In genomic region chr9:76321185-76321828, GRCh38 we compare ENCODE assay signal across 17 cellular contexts.
A peak's percentile ranks its signal among the peaks of the same experiment; 100 is the strongest.
DNase-seq lines count a peak whose midpoint lies in the region; ATAC-seq and TF ChIP-seq lines count a peak whose summit lies in the region.
"Had no signal": no experiment of that assay in that cellular context is flagged by ENCODE, and none has a peak within 500 bp of the region (broad histone marks: within the 10 kb centered on the region; RNA-seq: fewer than 3 reads in every experiment).

No MANE protein-coding gene starts in this region.

- H3K27ac Mint-ChIP-seq in neural progenitor cell, result peak overlapping the region; percentile 14
- H3K27ac Mint-ChIP-seq: activated CD8-positive, alpha-beta memory T cell treated with anti-CD3 and anti-CD28 coated beads, Interleukin-2, amount 10 ng/mL, durations not matched to agents 7 days and 5 days; activated naive CD8-positive, alpha-beta T cell treated with anti-CD3 and anti-CD28 coated beads for 36 hours; immature natural killer cell; naive thymus-derived CD4-positive, alpha-beta T cell; T-helper 17 cell had no signal

- H3K4me3 ChIP-seq in PC-9 (no peak overlapping the region), neural progenitor cell (no peak overlapping the region)
- H3K4me3 ChIP-seq: spleen, upper lobe of right lung had no signal

- H3K36me3 ChIP-seq in PC-9 (ENCODE audit: low read depth) (no peaks in the 10 kb centered on the region), neural progenitor cell (no peaks in the 10 kb centered on the region)
- H3K36me3 ChIP-seq: spleen, upper lobe of right lung had no signal

- peaks cover 10% of the 10 kb centered on the region for H3K4me1 Mint-ChIP-seq in neural progenitor cell
- H3K4me1 Mint-ChIP-seq: activated CD8-positive, alpha-beta memory T cell treated with anti-CD3 and anti-CD28 coated beads, Interleukin-2, amount 10 ng/mL, durations not matched to agents 7 days and 5 days; activated naive CD8-positive, alpha-beta T cell treated with anti-CD3 and anti-CD28 coated beads for 36 hours; immature natural killer cell; naive thymus-derived CD4-positive, alpha-beta T cell had no signal

- peak overlapping the region; percentile 82 for H3K27ac ChIP-seq in PC-9
- H3K27ac ChIP-seq in epithelial cell of prostate, result peak overlapping the region; percentile 9
- H3K27ac ChIP-seq in neural progenitor cell, result no peak overlapping the region
- H3K27ac ChIP-seq: spleen, upper lobe of right lung had no signal

- H3K9me3 ChIP-seq in PC-9 (ENCODE audit: insufficient read depth, low read depth), result no peaks in the 10 kb centered on the region; the same call in 1 of the 2 replicates
- no peaks in the 10 kb centered on the region for H3K9me3 ChIP-seq in neural progenitor cell (ENCODE audit: low read depth)
- H3K9me3 ChIP-seq: spleen, upper lobe of right lung had no signal

- no peak for ATAC-seq in HG02885 (IDR thresholded peaks at IDR 0.05; ENCODE audit: poor library complexity, unreplicated experiment)
- ATAC-seq: activated CD8-positive, alpha-beta memory T cell treated with anti-CD3 and anti-CD28 coated beads, Interleukin-2, amount 10 ng/mL, durations not matched to agents 7 days and 5 days; naive thymus-derived CD4-positive, alpha-beta T cell; T-helper 17 cell; upper lobe of right lung had no signal

- H3K9ac ChIP-seq in neural progenitor cell, result no peak overlapping the region

- intact Hi-C loops in PC-9 (cut with micrococcal nuclease; ENCODE audit: unreplicated experiment), result loop anchor here (1.0 to 5.0 kb wide), 4 partner anchors 31 to 121 kb away; no protein-coding TSS in a partner anchor

- no TSS peak for BruUV-seq in PC-9 (replicated peaks; lab: Mats Ljungman, UMichigan)

- H3K4me2 ChIP-seq in PC-9, result peak overlapping the region; percentile 60
- H3K4me2 ChIP-seq in neural progenitor cell, result no peak overlapping the region

- TF ChIP-seq CTCF in PC-9 (conservative IDR thresholded peaks at IDR 0.05) (no peak), neural progenitor cell (IDR thresholded peaks at IDR 0.05) (no peak)

- DNase-seq in COLO829 (ENCODE audit: low spot score) (peak; percentile 66), PC-9 (peak; percentile 58 to 86), epithelial cell of prostate (ENCODE audit: low read depth, low spot score) (no peak), neural progenitor cell (ENCODE audit: low spot score) (no peak), NCI-H2196 (lab: John Stamatoyannopoulos, UW; ENCODE audit: unreplicated experiment) (no peak), HuH-7.5 (ENCODE audit: low spot score) (no peak)
- DNase-seq in stimulated activated naive CD4-positive, alpha-beta T cell (lab: John Stamatoyannopoulos, UW), result no peak
- DNase-seq: activated CD8-positive, alpha-beta memory T cell treated with anti-CD3 and anti-CD28 coated beads, Interleukin-2, amount 10 ng/mL, durations not matched to agents 7 days and 5 days; activated naive CD8-positive, alpha-beta T cell treated with anti-CD3 and anti-CD28 coated beads for 36 hours; C1 segment of cervical spinal cord; immature natural killer cell; naive thymus-derived CD4-positive, alpha-beta T cell; NCI-H146; spleen; T-helper 17 cell; upper lobe of right lung had no signal

- H3K9me2 ChIP-seq in PC-9 (ENCODE audit: insufficient read depth), result no peaks in the 10 kb centered on the region

- POLR2A ChIA-PET in PC-9 (lab: Charles Lee; ENCODE audit: unreplicated experiment), result interaction anchor here (0.5 to 0.6 kb wide), 2 partner anchors 55 to 1210 kb away, joined by 3 to 7 read pairs; no protein-coding TSS in a partner anchor

- H3K36me3 Mint-ChIP-seq in neural progenitor cell, result no peaks in the 10 kb centered on the region
- H3K36me3 Mint-ChIP-seq: activated CD8-positive, alpha-beta memory T cell treated with anti-CD3 and anti-CD28 coated beads, Interleukin-2, amount 10 ng/mL, durations not matched to agents 7 days and 5 days; activated naive CD8-positive, alpha-beta T cell treated with anti-CD3 and anti-CD28 coated beads for 36 hours; immature natural killer cell; naive thymus-derived CD4-positive, alpha-beta T cell had no signal

- peaks cover 2% of the 10 kb centered on the region for H3K27me3 Mint-ChIP-seq in neural progenitor cell (ENCODE audit: insufficient read depth, low read depth)

- H3K9me3 Mint-ChIP-seq in neural progenitor cell, result peaks cover 3% of the 10 kb centered on the region
- H3K9me3 Mint-ChIP-seq: activated naive CD8-positive, alpha-beta T cell treated with anti-CD3 and anti-CD28 coated beads for 36 hours had no signal

- no peak overlapping the region for H3K4me3 Mint-ChIP-seq in neural progenitor cell
- H3K4me3 Mint-ChIP-seq: activated CD8-positive, alpha-beta memory T cell treated with anti-CD3 and anti-CD28 coated beads, Interleukin-2, amount 10 ng/mL, durations not matched to agents 7 days and 5 days; activated naive CD8-positive, alpha-beta T cell treated with anti-CD3 and anti-CD28 coated beads for 36 hours; immature natural killer cell; naive thymus-derived CD4-positive, alpha-beta T cell; T-helper 17 cell had no signal

- H3K4me1 ChIP-seq in PC-9 (replicated peaks; ENCODE audit: insufficient read depth) (peaks cover 34% of the 10 kb centered on the region), neural progenitor cell (no peaks in the 10 kb centered on the region)
- H3K4me1 ChIP-seq: spleen, upper lobe of right lung had no signal

- H3F3A ChIP-seq in PC-9 (ENCODE audit: insufficient read depth, low read depth) (peaks cover 6% of the 10 kb centered on the region; the same call in 1 of the 2 replicates), neural progenitor cell (ENCODE audit: low read depth) (no peaks in the 10 kb centered on the region)

- CTCF ChIA-PET in PC-9 (lab: Charles Lee), result interaction anchor here (0.6 to 0.9 kb wide), 4 partner anchors 44 to 1544 kb away, joined by 3 to 5 read pairs (median 3); no protein-coding TSS in a partner anchor

- H2AFZ ChIP-seq in PC-9 (no peak overlapping the region), neural progenitor cell (replicated peaks) (no peak overlapping the region)

- H3K79me2 ChIP-seq in PC-9 (ENCODE audit: low read depth), result no peaks in the 10 kb centered on the region
- no peaks in the 10 kb centered on the region for H3K79me2 ChIP-seq in neural progenitor cell (ENCODE audit: low read depth)

- H4K20me1 ChIP-seq in PC-9 (ENCODE audit: insufficient read depth) (no peaks in the 10 kb centered on the region), neural progenitor cell (ENCODE audit: low read depth) (no peaks in the 10 kb centered on the region)

- H3K27me3 ChIP-seq in PC-9 (ENCODE audit: insufficient read depth, low read depth) (no peaks in the 10 kb centered on the region), neural progenitor cell (no peaks in the 10 kb centered on the region)
- H3K27me3 ChIP-seq: upper lobe of right lung had no signal

Comparison
In these comparisons a context has a peak if more than half of its experiments do, and no peak if none do; other contexts are left out.
1. DNase-seq: peak in COLO829 (single experiment) and PC-9 (2 of 2); none in epithelial cell of prostate (single experiment), neural progenitor cell (single experiment), stimulated activated naive CD4-positive, alpha-beta T cell (0 of 6), NCI-H2196 (single experiment) and HuH-7.5 (single experiment).